Comparison of ENCODE assay signal across 10 cellular contexts in the genomic region with DNA sequence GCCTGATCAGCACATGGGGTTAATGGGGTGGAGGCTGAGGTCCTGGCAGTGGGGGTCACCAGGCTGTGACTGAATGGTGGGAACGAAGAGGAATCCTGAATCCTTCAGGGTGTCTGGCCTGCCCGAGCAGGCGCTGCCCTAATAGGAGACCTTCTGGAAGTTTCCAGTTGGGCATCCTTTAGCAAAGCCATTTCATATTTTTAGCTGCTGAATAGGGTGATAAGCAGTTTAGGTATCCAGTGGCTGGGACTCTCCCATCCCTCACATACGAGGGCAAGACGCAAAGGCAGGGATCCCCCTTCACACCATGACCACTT.
DNase-seq lines count a peak whose midpoint lies in the region; ATAC-seq and TF ChIP-seq lines count a peak whose summit lies in the region.
"Had no signal": no experiment of that assay in that cellular context is flagged by ENCODE, and none has a peak within 500 bp of the region (broad histone marks: within the 10 kb centered on the region; RNA-seq: fewer than 3 reads in every experiment).

No MANE protein-coding gene starts in this region.

- 95% methylated on average over 4 of the region's 5 CpGs for WGBS in mammary epithelial cell (ENCODE audit: low coverage, missing lambda C conversion rate)
- 78 to 82% methylated on average over 5 of the region's 5 CpGs for WGBS in esophagus squamous epithelium, 2 donors

- H3K9me3 ChIP-seq in mammary epithelial cell (replicated peaks; ENCODE audit: insufficient read depth, low read length) (no peaks in the 10 kb centered on the region), breast epithelium (no peaks in the 10 kb centered on the region), PC-9 (ENCODE audit: insufficient read depth, low read depth) (no peaks in the 10 kb centered on the region), esophagus squamous epithelium (no peaks in the 10 kb centered on the region), thoracic aorta (no peaks in the 10 kb centered on the region)

- peaks cover 14% of the 10 kb centered on the region; the same call in 1 of the 2 replicates for H3F3A ChIP-seq in PC-9 (ENCODE audit: insufficient read depth, low read depth)

- POLR2A ChIA-PET in PC-9 (lab: Charles Lee; ENCODE audit: unreplicated experiment), result interaction anchor here (0.6 kb wide), 1 partner anchor 115 kb away, joined by 7 read pairs; no protein-coding TSS in a partner anchor

- no peak for TF ChIP-seq POLR2A in breast epithelium (IDR thresholded peaks at IDR 0.05)
- TF ChIP-seq POLR2A in esophagus squamous epithelium (IDR thresholded peaks at IDR 0.05), result no peak
- no peak for TF ChIP-seq POLR2A in erythroblast (IDR thresholded peaks at IDR 0.05; ENCODE audit: low read length)

- DNase-seq in mammary epithelial cell (no peak), breast epithelium (ENCODE audit: low spot score in 2 of 2) (no peak), PC-9 (no peak), esophagus squamous epithelium (lab: John Stamatoyannopoulos, UW) (no peak), thoracic aorta (ENCODE audit: low spot score) (no peak), erythroblast (lab: John Stamatoyannopoulos, UW) (no peak)
- no peak for DNase-seq in effector CD8-positive, alpha-beta T cell (lab: John Stamatoyannopoulos, UW)
- DNase-seq: NCI-H2171 had no signal

- dilution Hi-C loops in mammary epithelial cell (cut with HindIII; ENCODE audit: low sequenced_read_pairs), result no loop called here

- H2AFZ ChIP-seq in mammary epithelial cell (ENCODE audit: low read depth, low read length) (no peak overlapping the region), PC-9 (no peak overlapping the region)

- H3K79me2 ChIP-seq in mammary epithelial cell (ENCODE audit: insufficient read depth, low read length) (peaks cover 60% of the 10 kb centered on the region), PC-9 (ENCODE audit: low read depth) (no peaks in the 10 kb centered on the region)

- no peaks in the 10 kb centered on the region for H3K27me3 ChIP-seq in mammary epithelial cell (ENCODE audit: insufficient read depth, low read length)
- no peaks in the 10 kb centered on the region for H3K27me3 ChIP-seq in breast epithelium
- no peaks in the 10 kb centered on the region for H3K27me3 ChIP-seq in PC-9 (ENCODE audit: insufficient read depth, low read depth)
- no peaks in the 10 kb centered on the region for H3K27me3 ChIP-seq in esophagus squamous epithelium
- H3K27me3 ChIP-seq in thoracic aorta (replicated peaks; ENCODE audit: insufficient read depth), result no peaks in the 10 kb centered on the region

- H3K27ac ChIP-seq in mammary epithelial cell (ENCODE audit: insufficient read depth, low read depth, low read length) (peak overlapping the region; percentile 41), breast epithelium (peak overlapping the region in 1 of 2 donors; percentile 82), PC-9 (peak overlapping the region; percentile 83), esophagus squamous epithelium (peak overlapping the region in 3 of 4 donors; percentile 65 to 67 (median 66)), thoracic aorta (peak overlapping the region; percentile 55 to 66)

- no peak overlapping the region for H3K4me3 ChIP-seq in mammary epithelial cell (replicated peaks in 1 of 3; ENCODE audit: insufficient read depth in 1 of 3, low read depth in 2 of 3, low read length in 3 of 3)
- no peak overlapping the region for H3K4me3 ChIP-seq in breast epithelium
- H3K4me3 ChIP-seq in PC-9, result no peak overlapping the region
- no peak overlapping the region for H3K4me3 ChIP-seq in esophagus squamous epithelium
- no peak overlapping the region for H3K4me3 ChIP-seq in thoracic aorta
- H3K4me3 ChIP-seq: skin epidermis had no signal

- peak overlapping the region; percentile 50 for H3K4me2 ChIP-seq in mammary epithelial cell (ENCODE audit: insufficient read depth, low read depth, low read length)
- H3K4me2 ChIP-seq in PC-9, result peak overlapping the region; percentile 36

- CTCF ChIA-PET in mammary epithelial cell (lab: Charles Lee; ENCODE audit: low non-redundant PET) (interaction anchor here (0.6 to 1.3 kb wide), 2 partner anchors 9 to 142 kb away, joined by 3 to 5 read pairs; no protein-coding TSS in a partner anchor), PC-9 (lab: Charles Lee) (no interaction called here)

- peaks cover 3% of the 10 kb centered on the region for H3K36me3 ChIP-seq in mammary epithelial cell (ENCODE audit: insufficient read depth, low read length)
- H3K36me3 ChIP-seq in breast epithelium, result no peaks in the 10 kb centered on the region
- H3K36me3 ChIP-seq in PC-9 (ENCODE audit: low read depth), result no peaks in the 10 kb centered on the region
- peaks cover 0 to 47% (median 3%) of the 10 kb centered on the region in 3 donors for H3K36me3 ChIP-seq in esophagus squamous epithelium
- no peaks in the 10 kb centered on the region for H3K36me3 ChIP-seq in thoracic aorta

- no peak for ATAC-seq in thoracic aorta (ENCODE audit: insufficient number of reproducible peaks, low FRiP score, low read depth)
- ATAC-seq in GM19328 (IDR thresholded peaks at IDR 0.05; ENCODE audit: unreplicated experiment), result no peak

- no peak for TF ChIP-seq CTCF in mammary epithelial cell (conservative IDR thresholded peaks at IDR 0.05 in 1 of 2, IDR thresholded peaks at IDR 0.05 in 1 of 2; ENCODE audit: extremely low read depth in 1 of 2, insufficient read depth in 1 of 2, low read depth in 1 of 2, low read length in 2 of 2)
- TF ChIP-seq CTCF in breast epithelium (IDR thresholded peaks at IDR 0.05), result no peak
- TF ChIP-seq CTCF in PC-9 (conservative IDR thresholded peaks at IDR 0.05), result no peak
- no peak for TF ChIP-seq CTCF in esophagus squamous epithelium (IDR thresholded peaks at IDR 0.05)
- TF ChIP-seq CTCF in thoracic aorta (IDR thresholded peaks at IDR 0.05), result no peak

- in situ Hi-C loops in mammary epithelial cell (cut with MboI; ENCODE audit: low sequenced_read_pairs in 2 of 2), result no loop called here

- BruUV-seq in mammary epithelial cell (replicated peaks; lab: Mats Ljungman, UMichigan) (no TSS peak), PC-9 (replicated peaks; lab: Mats Ljungman, UMichigan) (no TSS peak)

- H3K9ac ChIP-seq in mammary epithelial cell (ENCODE audit: insufficient read depth, low read length), result no peak overlapping the region

- no peaks in the 10 kb centered on the region for H3K9me2 ChIP-seq in PC-9 (ENCODE audit: insufficient read depth)

- intact Hi-C loops in mammary epithelial cell (cut with micrococcal nuclease) (no loop called here), breast epithelium (cut with DNase I; ENCODE audit: low total_unique reads) (no loop called here), PC-9 (cut with micrococcal nuclease; ENCODE audit: unreplicated experiment) (loop anchor here (5.0 kb wide), 1 partner anchor 279 kb away; no protein-coding TSS in a partner anchor), esophagus squamous epithelium (cut with DNase I) (no loop called here)

- H4K20me1 ChIP-seq in mammary epithelial cell (ENCODE audit: insufficient read depth, low read length) (no peaks in the 10 kb centered on the region), PC-9 (ENCODE audit: insufficient read depth) (no peaks in the 10 kb centered on the region)

- H3K4me1 ChIP-seq in mammary epithelial cell (ENCODE audit: insufficient read depth, low read length), result peaks cover 67% of the 10 kb centered on the region
- no peaks in the 10 kb centered on the region for H3K4me1 ChIP-seq in breast epithelium
- peaks cover 28% of the 10 kb centered on the region for H3K4me1 ChIP-seq in PC-9 (replicated peaks; ENCODE audit: insufficient read depth)
- H3K4me1 ChIP-seq in esophagus squamous epithelium, result peaks cover 27 to 74% (median 32%) of the 10 kb centered on the region in 3 donors
- peaks cover 24 to 43% of the 10 kb centered on the region in 2 donors for H3K4me1 ChIP-seq in thoracic aorta (ENCODE audit: control insufficient read depth in 1 of 2, low read depth in 2 of 2)
